Comparison of ENCODE assay signal across 8 cellular contexts in genomic region chr20:50588034-50588736, GRCh38.
DNase-seq lines count a peak whose midpoint lies in the region; ATAC-seq and FAIRE-seq lines count a peak whose summit lies in the region.

No MANE protein-coding gene starts in this region.

- no peak overlapping the region for H3K4me3 ChIP-seq in SJCRH30

- H3K27ac ChIP-seq in SJCRH30: no peak overlapping the region

- H3K27me3 ChIP-seq in SJCRH30: no peaks in the 10 kb centered on the region

- H3K4me1 ChIP-seq in SJCRH30: peaks cover 18% of the 10 kb centered on the region

- DNase-seq in COLO668 (lab: John Stamatoyannopoulos, UW; ENCODE audit: unreplicated experiment): peak; percentile 80
- DNase-seq in HT-29 (ENCODE audit: low spot score): peak; percentile 96
- peak; percentile 75 to 80 for DNase-seq in SJCRH30
- peak; percentile 65 for DNase-seq in activated T-helper 9 cell treated with anti-CD3 and anti-CD28 coated beads, Interleukin-2, amount 50 U/mL, for 16 hours (ENCODE audit: low read depth)
- DNase-seq in fibroblast of the conjunctiva (ENCODE audit: low read depth): peak; percentile 35
- peak; percentile 32 for DNase-seq in pons (ENCODE audit: low spot score)
- peak; percentile 96 for DNase-seq in urothelium cell line (ENCODE audit: low spot score)

- no peak for FAIRE-seq in urothelium cell line (lab: Jason Lieb, UNC)

- no peak for ATAC-seq in GM21717 (IDR thresholded peaks at IDR 0.05; ENCODE audit: unreplicated experiment)

- H3K9me3 ChIP-seq in SJCRH30 (replicated peaks): no peaks in the 10 kb centered on the region

- peaks cover 14% of the 10 kb centered on the region for H3K36me3 ChIP-seq in SJCRH30

Comparison
In these comparisons a context has a peak if more than half of its experiments do, and no peak if none do; other contexts are left out.
1. DNase-seq: peak in every context shown above with its lines; median percentile 96 in HT-29; 96 in urothelium cell line; 80 in COLO668; 78 in SJCRH30; 65 in activated T-helper 9 cell treated with anti-CD3 and anti-CD28 coated beads, Interleukin-2, amount 50 U/mL, for 16 hours; 35 in fibroblast of the conjunctiva; 32 in pons.